ENCODE assay signal across 14 cellular contexts in the genomic region with DNA sequence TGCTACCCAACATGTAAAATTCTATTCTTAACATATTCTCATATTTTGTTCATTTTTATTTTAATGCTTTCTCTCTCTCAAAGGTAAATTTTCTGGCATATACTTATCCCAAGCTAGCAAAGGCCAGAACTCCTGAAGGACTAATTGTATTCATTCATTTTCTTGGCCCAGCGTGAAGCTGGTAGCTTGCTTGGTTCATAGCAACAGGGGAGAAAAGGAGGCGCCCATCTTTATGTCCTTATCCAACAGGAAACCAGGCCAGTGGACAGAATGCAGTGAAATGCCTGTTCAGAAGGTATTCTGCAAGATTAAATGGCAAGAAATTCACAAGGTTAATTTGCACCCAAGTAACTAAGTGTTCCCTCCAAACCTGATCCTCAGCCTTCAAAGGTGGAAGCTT. TPM values are rescaled to one million over a fixed set of nuclear protein-coding genes. Genes with fewer than 3 reads are reported as not detected.
"Had no signal": no experiment of that assay in that cellular context is flagged by ENCODE, and none has a peak within 500 bp of the region (broad histone marks: within the 10 kb centered on the region; RNA-seq: fewer than 3 reads in every experiment).

No MANE protein-coding gene starts in this region.

- ATAC-seq: heart right ventricle, left ventricle myocardium superior, T-cell had no signal

- DNase-seq: activated CD4-positive, alpha-beta memory T cell treated with anti-CD3 and anti-CD28 coated beads for 36 hours; activated gamma-delta T cell; activated naive CD8-positive, alpha-beta T cell treated with anti-CD3 and anti-CD28 coated beads for 36 hours; activated T-cell treated with anti-CD3 and anti-CD28 coated beads, Interleukin-2, amount 50 U/mL, for 48 hours; anterior cingulate cortex; foreskin melanocyte; heart right ventricle; left ventricle myocardium superior; nephron progenitor cell; small intestine; T-cell; T1000; tibial artery had no signal

- H3K27ac ChIP-seq: tibial artery had no signal

- H3K9me3 ChIP-seq: heart right ventricle, right atrium auricular region, tibial artery had no signal

- H3K36me3 ChIP-seq: heart right ventricle, right atrium auricular region, tibial artery had no signal

- H3K4me3 ChIP-seq: heart right ventricle, right atrium auricular region, tibial artery had no signal

- H3K27me3 ChIP-seq: right atrium auricular region, tibial artery had no signal

RNA-seq across cellular contexts. Expression of a gene that starts 5.7 kb away (rescaled TPM):
- total RNA-seq: activated CD4-positive, alpha-beta memory T cell treated with anti-CD3 and anti-CD28 coated beads for 36 hours; activated naive CD8-positive, alpha-beta T cell treated with anti-CD3 and anti-CD28 coated beads for 36 hours had no signal
